In genomic region chrX:115562492-115562872, GRCh38 we compare ENCODE assay signal across 9 cellular contexts. TPM values are rescaled to one million over a fixed set of nuclear protein-coding genes. Genes with fewer than 3 reads are reported as not detected.
DNase-seq lines count a peak whose midpoint lies in the region; ATAC-seq, FAIRE-seq and TF ChIP-seq lines count a peak whose summit lies in the region.
"Had no signal": no experiment of that assay in that cellular context is flagged by ENCODE, and none has a peak within 500 bp of the region (broad histone marks: within the 10 kb centered on the region; RNA-seq: fewer than 3 reads in every experiment).

No MANE protein-coding gene starts in this region.

- H3K4me3 ChIP-seq in IMR-90 (ENCODE audit: insufficient read depth, low read depth, low read length) (peak overlapping the region; percentile 99), bronchial epithelial cell (ENCODE audit: low read depth, low read length) (peak overlapping the region; percentile 53), kidney epithelial cell (ENCODE audit: low read depth, low read length) (peak overlapping the region; percentile 74), thoracic aorta (peak overlapping the region; percentile 90)

- POLR2A ChIA-PET in IMR-90 (lab: Charles Lee; ENCODE audit: unreplicated experiment): interaction anchor here (0.6 kb wide), 1 partner anchor 38 kb away, joined by 7 read pairs; no protein-coding TSS in a partner anchor

- H2BK5ac ChIP-seq in IMR-90 (ENCODE audit: low read depth, low read length, poor library complexity, severe bottlenecking): peak overlapping the region; percentile 92

- TF ChIP-seq CTCF in IMR-90 (conservative IDR thresholded peaks at IDR 0.05; ENCODE audit: low read depth, low read length) (no peak), bronchial epithelial cell (IDR thresholded peaks at IDR 0.05; ENCODE audit: insufficient read depth, low read length, severe bottlenecking) (no peak), kidney epithelial cell (IDR thresholded peaks at IDR 0.05; ENCODE audit: insufficient read depth, low read length, poor library complexity, severe bottlenecking) (no peak), thoracic aorta (IDR thresholded peaks at IDR 0.05) (no peak), omental fat pad (IDR thresholded peaks at IDR 0.05) (no peak)

- H2AK9ac ChIP-seq in IMR-90 (replicated peaks; ENCODE audit: low read depth, low read length, poor library complexity): peak overlapping the region; percentile 75

- intact Hi-C loops in IMR-90 (cut with micrococcal nuclease): loop anchor here (2.0 to 5.0 kb wide), 2 partner anchors 232 to 330 kb away; partner anchors contain the start of gene LRCH2

- H3K4me2 ChIP-seq in IMR-90 (ENCODE audit: low read depth, low read length): peak overlapping the region; percentile 62

- H2BK15ac ChIP-seq in IMR-90 (ENCODE audit: low read depth, low read length): no peak overlapping the region

- H2AK5ac ChIP-seq in IMR-90 (ENCODE audit: low read depth, low read length): peak overlapping the region; percentile 73; the same call in 1 of the 2 replicates

- peak; percentile 5; the same call in 1 of the 2 replicates for ATAC-seq in IMR-90 (ENCODE audit: low read depth)
- ATAC-seq in thoracic aorta (ENCODE audit: insufficient number of reproducible peaks, low FRiP score, low read depth): peak; percentile 43
- ATAC-seq in GM21717 (IDR thresholded peaks at IDR 0.05; ENCODE audit: unreplicated experiment): no peak
- ATAC-seq in omental fat pad (ENCODE audit: low FRiP score): no peak

- H2AFZ ChIP-seq in IMR-90 (replicated peaks; ENCODE audit: low read length, poor library complexity): peak overlapping the region; percentile 82

- TF ChIP-seq POLR2A in IMR-90 (IDR thresholded peaks at IDR 0.05; ENCODE audit: low read depth, low read length): no peak

- peak overlapping the region; percentile 5 to 69; a peak in 2 of 4 replicates for H4K8ac ChIP-seq in IMR-90 (ENCODE audit: low read depth in 2 of 2, low read length in 2 of 2)

- H3K9me3 ChIP-seq in IMR-90 (ENCODE audit: control insufficient read depth, insufficient read depth, low read length): no peaks in the 10 kb centered on the region
- no peaks in the 10 kb centered on the region for H3K9me3 ChIP-seq in thoracic aorta

- FAIRE-seq in bronchial epithelial cell (lab: Jason Lieb, UNC): no peak
- FAIRE-seq: colon had no signal

- peak overlapping the region; percentile 63 for H2BK20ac ChIP-seq in IMR-90 (ENCODE audit: low read depth, low read length)

- H3K27ac ChIP-seq in IMR-90 (ENCODE audit: insufficient read depth, low read length): peak overlapping the region; percentile 99
- peak overlapping the region; percentile 95 to 96 for H3K27ac ChIP-seq in thoracic aorta

- H3K36me3 ChIP-seq in IMR-90 (ENCODE audit: control insufficient read depth, insufficient read depth, low read length): no peaks in the 10 kb centered on the region
- no peaks in the 10 kb centered on the region for H3K36me3 ChIP-seq in bronchial epithelial cell (ENCODE audit: control insufficient read depth, insufficient read depth, low read length)
- H3K36me3 ChIP-seq in kidney epithelial cell (ENCODE audit: control insufficient read depth, insufficient read depth, low read length): no peaks in the 10 kb centered on the region
- no peaks in the 10 kb centered on the region for H3K36me3 ChIP-seq in thoracic aorta

- peak overlapping the region; percentile 56 for H4K91ac ChIP-seq in IMR-90 (ENCODE audit: insufficient read depth, low read depth, low read length)

- peak overlapping the region; percentile 99 for H3K9ac ChIP-seq in IMR-90 (ENCODE audit: low read depth, low read length)

- peak; percentile 51 for DNase-seq in IMR-90
- DNase-seq in bronchial epithelial cell (ENCODE audit: low read depth): peak; percentile 22
- no peak for DNase-seq in kidney epithelial cell (ENCODE audit: low read depth)
- DNase-seq in thoracic aorta (ENCODE audit: low spot score): no peak
- no peak for DNase-seq in omental fat pad (ENCODE audit: low spot score)
- no peak for DNase-seq in DMS153 treated with DMSO at 0.1 percent for 48 hours (lab: John Stamatoyannopoulos, UW; ENCODE audit: unreplicated experiment)
- DNase-seq: stimulated activated naive CD4-positive, alpha-beta T cell treated with Interleukin-2 at 50 U/mL for 16 hours had no signal

- peaks cover 3% of the 10 kb centered on the region for H3K4me1 ChIP-seq in IMR-90 (ENCODE audit: control insufficient read depth, insufficient read depth, low read length)
- H3K4me1 ChIP-seq in thoracic aorta (ENCODE audit: control insufficient read depth in 1 of 2, low read depth in 2 of 2): peaks cover 0 to 7% of the 10 kb centered on the region in 2 donors

- CTCF ChIA-PET in IMR-90 (lab: Yijun Ruan, JAX): interaction anchor here (0.7 to 1.4 kb wide), 3 partner anchors 80 to 220 kb away, joined by 3 to 6 read pairs (median 5); no protein-coding TSS in a partner anchor

- WGBS in IMR-90 (ENCODE audit: extremely low coverage in 2 of 2, insufficient read length in 1 of 2), 2 experiments: no CpG with 5 or more reads among the region's 8 CpGs

- H3K14ac ChIP-seq in IMR-90 (replicated peaks; ENCODE audit: low read depth, low read length): peak overlapping the region; percentile 86; the same call in 1 of the 2 replicates

- H3K23ac ChIP-seq in IMR-90 (ENCODE audit: low read depth, low read length): peak overlapping the region; percentile 64

- peak overlapping the region; percentile 1; the same call in 1 of the 2 replicates for H4K5ac ChIP-seq in IMR-90 (ENCODE audit: low read depth, low read length)

- no peak overlapping the region for H3K56ac ChIP-seq in IMR-90 (ENCODE audit: extremely low read depth, insufficient read depth, low read length)

- peaks cover 2% of the 10 kb centered on the region; the same call in 1 of the 2 replicates for H3K27me3 ChIP-seq in IMR-90 (ENCODE audit: control insufficient read depth, insufficient read depth, low read length)
- no peaks in the 10 kb centered on the region for H3K27me3 ChIP-seq in bronchial epithelial cell (ENCODE audit: control insufficient read depth, insufficient read depth, low read length)
- H3K27me3 ChIP-seq in kidney epithelial cell (ENCODE audit: control insufficient read depth, insufficient read depth, low read length): peaks cover 17% of the 10 kb centered on the region
- H3K27me3 ChIP-seq in thoracic aorta (replicated peaks; ENCODE audit: insufficient read depth): no peaks in the 10 kb centered on the region

- peaks cover 0 to 5% of the 10 kb centered on the region in 2 experiments; a peak in 1 of 4 replicates for H3K79me1 ChIP-seq in IMR-90 (ENCODE audit: low read depth in 1 of 2, low read length in 2 of 2)

- in situ Hi-C loops in IMR-90 (cut with MboI; ENCODE audit: low sequenced_read_pairs): loop anchor here (5.0 kb wide), 1 partner anchor 220 kb away; no protein-coding TSS in a partner anchor

- BruUV-seq in IMR-90 (replicated peaks; lab: Mats Ljungman, UMichigan): no TSS peak

- H2BK120ac ChIP-seq in IMR-90 (ENCODE audit: low read depth, low read length): peak overlapping the region; percentile 62; the same call in 1 of the 2 replicates

- H3K18ac ChIP-seq in IMR-90 (ENCODE audit: low read depth, low read length): peak overlapping the region; percentile 36

- peaks cover 7% of the 10 kb centered on the region; the same call in 1 of the 2 replicates for H4K20me1 ChIP-seq in IMR-90 (ENCODE audit: insufficient read depth, low read length)

- no peak for TF ChIP-seq RAD21 in IMR-90 (IDR thresholded peaks at IDR 0.05; ENCODE audit: low read length)

- H3K4ac ChIP-seq in IMR-90 (ENCODE audit: low read depth, low read length): peak overlapping the region; percentile 84

- dilution Hi-C loops in IMR-90 (cut with HindIII; ENCODE audit: low sequenced_read_pairs, unreplicated experiment): no loop called here

- no peaks in the 10 kb centered on the region for H3K9me1 ChIP-seq in IMR-90 (ENCODE audit: insufficient read depth, low read length)

TF ChIP-seq in IMR-90, 13 proteins besides CTCF, POLR2A, EP300 and RAD21:
- peak; percentile 61; the same call in 1 of the 2 replicates for TF ChIP-seq BHLHE40 (IDR thresholded peaks at IDR 0.05; ENCODE audit: low read depth, low read length)
- TF ChIP-seq CEBPB (IDR thresholded peaks at IDR 0.05; ENCODE audit: low read depth, low read length): no peak
- TF ChIP-seq FOS (IDR thresholded peaks at IDR 0.05; ENCODE audit: low read depth, low read length): peak; percentile 17; the same call in 1 of the 2 replicates
- TF ChIP-seq SMC3 (IDR thresholded peaks at IDR 0.05; ENCODE audit: low read depth, low read length): no peak
- no peak for TF ChIP-seq RCOR1 (IDR thresholded peaks at IDR 0.05; ENCODE audit: insufficient replicate concordance, low read length)
- peak; percentile 97 for TF ChIP-seq USF2 (IDR thresholded peaks at IDR 0.05; ENCODE audit: low read depth, low read length)
- TF ChIP-seq MXI1 (IDR thresholded peaks at IDR 0.05; ENCODE audit: borderline replicate concordance, low read depth, low read length): no peak
- TF ChIP-seq NFE2L2 (IDR thresholded peaks at IDR 0.05; ENCODE audit: low read depth, low read length): no peak
- no peak for TF ChIP-seq MAFK (IDR thresholded peaks at IDR 0.05; ENCODE audit: low read depth, low read length)

RNA-seq across cellular contexts. Expression of gene PLS3, which starts 1.5 kb away (rescaled TPM):
- total RNA-seq in IMR-90 (2012; rRNA removed): 252 and 370 TPM in 2 replicates
- 123 and 158 TPM in 2 replicates for polyA plus RNA-seq in IMR-90 (2012; rRNA removed)
- 14.7 and 45.1 TPM in 2 replicates for polyA plus RNA-seq in IMR-90 (2012; cell fraction: cytosol; rRNA removed)
- polyA plus RNA-seq in IMR-90 (2012; cell fraction: nucleus; rRNA removed; ENCODE audit: low replicate concordance): 5.9 and 65.2 TPM in 2 replicates
- total RNA-seq in bronchial epithelial cell: 204 and 241 TPM in 2 replicates
- 79.6 and 81.2 TPM in 2 replicates for total RNA-seq in kidney epithelial cell
- 100 to 1,000 TPM; 466 to 474 TPM for total RNA-seq in thoracic aorta
- 10 to 100 TPM; 60.6 to 96.5 (median 63.0) TPM for total RNA-seq in omental fat pad

Comparison
In these comparisons a context has a peak if more than half of its experiments do, and no peak if none do; other contexts are left out.
1. ATAC-seq: peak in IMR-90 (single experiment) and thoracic aorta (single experiment); none in GM21717 (single experiment) and omental fat pad (single experiment).
2. DNase-seq: peak in IMR-90 (single experiment) and bronchial epithelial cell (single experiment); none in kidney epithelial cell (single experiment), thoracic aorta (single experiment), omental fat pad (single experiment) and DMS153 treated with DMSO at 0.1 percent for 48 hours (single experiment).
3. Peak in every context shown above with its lines, with median percentiles within 50 percentile points of each other: H3K4me3 ChIP-seq.